ENCODE assay signal across 20 cellular contexts in the genomic region with DNA sequence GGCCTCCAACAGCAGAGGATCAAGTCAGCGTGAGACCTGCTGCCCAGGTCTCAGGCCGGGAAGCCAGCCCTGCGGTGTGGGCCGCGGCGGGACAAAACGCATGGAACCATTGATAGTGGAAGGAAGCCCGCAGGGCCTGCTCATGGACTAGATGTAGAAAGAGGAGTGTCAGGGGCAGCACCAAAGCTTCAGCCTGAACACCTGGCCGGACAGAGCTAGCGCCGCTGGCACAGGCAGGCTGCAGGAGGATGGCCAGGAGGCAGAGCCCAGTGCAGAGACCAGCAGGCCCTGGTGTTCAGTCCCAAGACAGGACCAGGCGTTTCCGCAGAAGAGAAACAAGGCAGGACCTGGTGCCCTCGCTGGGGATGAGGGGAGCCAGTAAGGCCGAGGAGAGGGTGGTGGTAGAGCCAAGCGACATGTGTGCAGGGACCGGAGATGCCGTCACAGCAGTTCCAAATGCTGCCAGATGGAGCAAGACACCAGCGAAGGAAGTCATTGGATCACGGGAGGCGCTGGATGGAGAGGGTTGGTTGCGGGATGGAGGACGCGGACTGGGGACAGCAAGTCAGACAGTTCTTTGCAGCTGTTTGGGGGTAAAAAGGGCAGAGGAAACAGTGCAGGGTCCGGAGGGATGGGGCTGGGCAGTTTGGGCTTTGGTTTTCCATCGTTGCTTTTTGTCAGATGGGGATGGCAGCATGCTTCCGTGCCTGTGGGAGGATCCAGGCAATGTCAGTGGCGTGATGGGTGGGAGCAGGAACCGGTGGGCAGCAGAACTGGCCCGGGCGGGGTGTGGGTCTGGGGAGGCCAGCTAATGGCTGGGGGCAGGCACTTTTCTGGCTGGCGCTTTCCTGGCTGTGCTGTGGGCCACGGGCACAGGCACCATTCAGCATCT. TPM values are rescaled to one million over a fixed set of nuclear protein-coding genes. Genes with fewer than 3 reads are reported as not detected.
DNase-seq lines count a peak whose midpoint lies in the region; ATAC-seq, FAIRE-seq and TF ChIP-seq lines count a peak whose summit lies in the region.
"Had no signal": no experiment of that assay in that cellular context is flagged by ENCODE, and none has a peak within 500 bp of the region (broad histone marks: within the 10 kb centered on the region; RNA-seq: fewer than 3 reads in every experiment).

No MANE protein-coding gene starts in this region.

- H3K36me3 Mint-ChIP-seq in GM23338 (ENCODE audit: low read depth) (no peaks in the 10 kb centered on the region), nephron progenitor cell (ENCODE audit: low read depth) (no peaks in the 10 kb centered on the region)
- no peaks in the 10 kb centered on the region for H3K36me3 Mint-ChIP-seq in activated T-cell treated with anti-CD3 and anti-CD28 coated beads, Interleukin-2, amount 50 U/mL, for 24 hours (ENCODE audit: low read depth)
- H3K36me3 Mint-ChIP-seq: CD4-positive, CD25-positive, alpha-beta regulatory T cell had no signal

- TF ChIP-seq CTCF in GM23338 (conservative IDR thresholded peaks at IDR 0.05; ENCODE audit: low read depth in 2 of 2) (no peak), bronchial epithelial cell (IDR thresholded peaks at IDR 0.05; ENCODE audit: insufficient read depth, low read length, severe bottlenecking) (no peak), nephron progenitor cell (IDR thresholded peaks at IDR 0.05) (no peak), stomach (IDR thresholded peaks at IDR 0.05) (no peak)

- DNase-seq in GM23338 (ENCODE audit: low spot score), result no peak
- DNase-seq in bronchial epithelial cell (ENCODE audit: low read depth), result no peak
- no peak for DNase-seq in nephron progenitor cell
- peak; percentile 19 for DNase-seq in stomach
- no peak for DNase-seq in NCI-H187 (lab: John Stamatoyannopoulos, UW)
- DNase-seq in NCI-H82 treated with DMSO at 0.1 percent for 48 hours (lab: John Stamatoyannopoulos, UW; ENCODE audit: unreplicated experiment), result no peak
- no peak for DNase-seq in activated T-cell treated with anti-CD3 and anti-CD28 coated beads, Interleukin-2, amount 50 U/mL, for 24 hours
- DNase-seq: ACHN; AML-193; CD4-positive, CD25-positive, alpha-beta regulatory T cell; DMS153; EL; NCI-H187 treated with DMSO at 0.1 percent for 48 hours; NCI-H526 treated with DMSO at 0.1 percent for 48 hours; NK-92 treated with Interleukin-12 subunit alpha and Interleukin-12 subunit beta, amount 100 ng/mL, for 24 hours; SHP77 treated with DMSO at 0.1 percent for 48 hours had no signal

- no peaks in the 10 kb centered on the region for H3K4me1 Mint-ChIP-seq in GM23338
- peaks cover 30% of the 10 kb centered on the region for H3K4me1 Mint-ChIP-seq in nephron progenitor cell
- no peaks in the 10 kb centered on the region for H3K4me1 Mint-ChIP-seq in activated T-cell treated with anti-CD3 and anti-CD28 coated beads, Interleukin-2, amount 50 U/mL, for 24 hours (ENCODE audit: low read depth)
- H3K4me1 Mint-ChIP-seq: CD4-positive, CD25-positive, alpha-beta regulatory T cell had no signal

- H3F3A ChIP-seq in GM23338 (replicated peaks; ENCODE audit: low read depth), result no peaks in the 10 kb centered on the region

- H3K27me3 ChIP-seq in GM23338 (ENCODE audit: insufficient read depth) (no peaks in the 10 kb centered on the region), bronchial epithelial cell (ENCODE audit: control insufficient read depth, insufficient read depth, low read length) (no peaks in the 10 kb centered on the region), stomach (peaks cover 0 to 62% (median 0%) of the 10 kb centered on the region in 3 donors)

- peak overlapping the region; percentile 28; the same call in 1 of the 2 replicates for H3K27ac Mint-ChIP-seq in GM23338
- H3K27ac Mint-ChIP-seq in nephron progenitor cell, result peak overlapping the region; percentile 66
- no peak overlapping the region for H3K27ac Mint-ChIP-seq in activated T-cell treated with anti-CD3 and anti-CD28 coated beads, Interleukin-2, amount 50 U/mL, for 24 hours
- H3K27ac Mint-ChIP-seq: CD4-positive, CD25-positive, alpha-beta regulatory T cell had no signal

- no peak for TF ChIP-seq EP300 in stomach (IDR thresholded peaks at IDR 0.05)

- peak; percentile 46 for ATAC-seq in GM23338
- no peak for ATAC-seq in HG02763 (IDR thresholded peaks at IDR 0.05; ENCODE audit: unreplicated experiment)

- no peak for TF ChIP-seq POLR2A in stomach (IDR thresholded peaks at IDR 0.05)

- intact Hi-C loops in stomach (cut with DNase I; ENCODE audit: low total_unique reads), result no loop called here

- 83 to 87% (median 86%) methylated on average over 31 to 33 of the region's 33 CpGs for WGBS in stomach, 5 donors

- no peak overlapping the region for H3K27ac ChIP-seq in GM23338 (ENCODE audit: low read depth)
- no peak overlapping the region for H3K27ac ChIP-seq in stomach
- H3K27ac ChIP-seq: HL-60 had no signal

- no peak overlapping the region for H3K4me2 ChIP-seq in GM23338

- H2AFZ ChIP-seq in GM23338, result peak overlapping the region; percentile 47; the same call in 1 of the 2 replicates

- H4K20me1 ChIP-seq in GM23338 (replicated peaks; ENCODE audit: insufficient read depth), result no peaks in the 10 kb centered on the region

- H3K9me3 Mint-ChIP-seq in GM23338 (no peaks in the 10 kb centered on the region), nephron progenitor cell (peaks cover 4% of the 10 kb centered on the region)
- no peaks in the 10 kb centered on the region for H3K9me3 Mint-ChIP-seq in activated T-cell treated with anti-CD3 and anti-CD28 coated beads, Interleukin-2, amount 50 U/mL, for 24 hours

- H3K27me3 Mint-ChIP-seq in GM23338 (ENCODE audit: insufficient read depth, low read depth, poor library complexity), result peaks cover 12% of the 10 kb centered on the region
- H3K27me3 Mint-ChIP-seq in nephron progenitor cell (ENCODE audit: low read depth, poor library complexity), result peaks cover 21% of the 10 kb centered on the region
- peaks cover 35% of the 10 kb centered on the region for H3K27me3 Mint-ChIP-seq in activated T-cell treated with anti-CD3 and anti-CD28 coated beads, Interleukin-2, amount 50 U/mL, for 24 hours
- H3K27me3 Mint-ChIP-seq: CD4-positive, CD25-positive, alpha-beta regulatory T cell had no signal

- H3K4me1 ChIP-seq in GM23338 (ENCODE audit: insufficient read depth), result no peaks in the 10 kb centered on the region
- H3K4me1 ChIP-seq in stomach, result no peaks in the 10 kb centered on the region
- H3K4me1 ChIP-seq: Caco-2 had no signal

- H3K4me3 ChIP-seq in GM23338, result no peak overlapping the region
- H3K4me3 ChIP-seq in bronchial epithelial cell (ENCODE audit: low read depth, low read length), result no peak overlapping the region
- no peak overlapping the region for H3K4me3 ChIP-seq in stomach

- H3K9me2 ChIP-seq in GM23338 (ENCODE audit: insufficient read depth), result no peaks in the 10 kb centered on the region

- no peaks in the 10 kb centered on the region for H3K9me3 ChIP-seq in stomach
- H3K9me3 ChIP-seq: Caco-2 had no signal

- no peaks in the 10 kb centered on the region for H3K79me2 ChIP-seq in GM23338 (replicated peaks; ENCODE audit: insufficient read depth)

- peak; percentile 7 for FAIRE-seq in bronchial epithelial cell (lab: Jason Lieb, UNC)

- H3K4me3 Mint-ChIP-seq in GM23338 (no peak overlapping the region), nephron progenitor cell (no peak overlapping the region)
- H3K4me3 Mint-ChIP-seq in activated T-cell treated with anti-CD3 and anti-CD28 coated beads, Interleukin-2, amount 50 U/mL, for 24 hours, result no peak overlapping the region
- H3K4me3 Mint-ChIP-seq: CD4-positive, CD25-positive, alpha-beta regulatory T cell had no signal

- H3K36me3 ChIP-seq in GM23338 (ENCODE audit: insufficient read depth) (no peaks in the 10 kb centered on the region), bronchial epithelial cell (ENCODE audit: control insufficient read depth, insufficient read depth, low read length) (no peaks in the 10 kb centered on the region), stomach (no peaks in the 10 kb centered on the region)

RNA-seq across cellular contexts. Expression of a gene that starts 42.0 kb away (rescaled TPM):
- 30.4 and 40.1 TPM in 2 replicates for total RNA-seq in GM23338 (2014; rRNA removed; shearing (Covaris generic))
- polyA plus RNA-seq in GM23338 (2016; fragmentation: Nextera tagmentation; extraction: Ambion mirVana) (20.6 and 24.5 TPM in 2 replicates), stomach (10 to 100 TPM in 2 of 3 donors, 1 to 10 TPM in 1; 4.4 to 10.8 (median 10.5) TPM)
- total RNA-seq in bronchial epithelial cell (0.13 and 0.26 TPM in 2 replicates), stomach (10 to 100 TPM in 2 of 5 donors, 1 to 10 TPM in 1, under 1 TPM in 1, not detected in 1; 0.29 to 58.3 (median 8.1) TPM)
- total RNA-seq: Caco-2; CD4-positive, CD25-positive, alpha-beta regulatory T cell; OCI-LY7 had no signal
- polyA plus RNA-seq: CD4-positive, CD25-positive, alpha-beta regulatory T cell had no signal
